ENCODE assay signal across 24 cellular contexts in the genomic region with DNA sequence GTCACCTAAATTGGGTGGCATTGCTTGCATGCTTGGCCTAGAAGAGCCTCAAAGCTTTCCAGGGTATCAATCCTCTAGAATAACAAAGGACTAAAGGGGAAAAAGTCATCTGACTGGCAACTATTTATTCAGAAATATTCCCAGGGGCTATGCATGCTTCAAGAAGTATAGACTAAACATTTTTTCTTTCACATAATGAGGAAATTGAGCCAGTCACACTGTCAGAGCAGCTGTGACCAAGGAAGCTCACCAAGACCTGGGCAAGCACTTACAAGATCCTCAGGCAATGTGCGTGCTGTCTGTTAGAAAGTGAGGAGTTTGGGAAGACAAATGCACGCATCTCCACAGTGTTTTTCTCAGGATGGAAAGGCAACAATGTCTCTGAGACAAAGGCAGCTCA.
"Had no signal": no experiment of that assay in that cellular context is flagged by ENCODE, and none has a peak within 500 bp of the region (broad histone marks: within the 10 kb centered on the region; RNA-seq: fewer than 3 reads in every experiment).

No MANE protein-coding gene starts in this region.

- H3K27me3 Mint-ChIP-seq: type B pancreatic cell had no signal

- H3K27me3 ChIP-seq: brain microvascular endothelial cell, foreskin keratinocyte, hepatocyte, ovary, right atrium auricular region, vagina had no signal

- H3K36me3 ChIP-seq: brain microvascular endothelial cell, left ventricle myocardium inferior, ovary, right atrium auricular region, thoracic aorta, vagina had no signal

- H3K4me1 ChIP-seq: foreskin keratinocyte, left ventricle myocardium inferior, psoas muscle, vagina had no signal

- H3K27ac Mint-ChIP-seq: activated CD4-positive, alpha-beta memory T cell treated with anti-CD3 and anti-CD28 coated beads for 36 hours; activated naive CD8-positive, alpha-beta T cell treated with anti-CD3 and anti-CD28 coated beads, Interleukin-2, amount 50 U/mL, for 24 hours; activated T-helper 1 cell treated with anti-CD3 and anti-CD28 coated beads, Interleukin-12 subunit alpha, Interleukin-12 subunit beta, Interleukin-2, Interleukin-4 antibody, amounts not matched to agents 30 ng/mL and 10 ng/mL and 1 ng/mL, durations not matched to agents 14 hours and 24 hours and 36 hours; naive thymus-derived CD4-positive, alpha-beta T cell; type B pancreatic cell had no signal

- H3K9me3 ChIP-seq: left ventricle myocardium inferior, ovary, psoas muscle, right atrium auricular region, thoracic aorta, vagina had no signal

- H3K4me1 Mint-ChIP-seq: activated naive CD8-positive, alpha-beta T cell treated with anti-CD3 and anti-CD28 coated beads, Interleukin-2, amount 50 U/mL, for 24 hours; naive thymus-derived CD4-positive, alpha-beta T cell had no signal

- H3K4me3 ChIP-seq: hepatocyte, left ventricle myocardium inferior, ovary, psoas muscle, right atrium auricular region, thoracic aorta, vagina had no signal

- H3K36me3 Mint-ChIP-seq: activated CD4-positive, alpha-beta memory T cell treated with anti-CD3 and anti-CD28 coated beads for 36 hours had no signal

- DNase-seq: activated CD4-positive, alpha-beta memory T cell treated with anti-CD3 and anti-CD28 coated beads for 36 hours; activated CD4-positive, alpha-beta T cell treated with anti-CD3 and anti-CD28 coated beads for 4 hours; activated CD4-positive, CD25-positive, alpha-beta regulatory T cell; activated gamma-delta T cell; activated naive CD4-positive, alpha-beta T cell treated with anti-CD3 and anti-CD28 coated beads, Interleukin-2, amount 50 U/mL, for 16 hours; activated naive CD8-positive, alpha-beta T cell treated with anti-CD3 and anti-CD28 coated beads, Interleukin-2, amount 50 U/mL, for 24 hours; anterior cingulate cortex; brain microvascular endothelial cell; central memory CD4-positive, alpha-beta T cell; effector memory CD4-positive, alpha-beta T cell; foreskin keratinocyte; left ventricle myocardium inferior; naive thymus-derived CD4-positive, alpha-beta T cell; ovary; psoas muscle; stimulated activated CD4-positive, alpha-beta T cell treated with anti-CD3 and anti-CD28 coated beads, Interleukin-4, amount 100 ng/mL, for 24 hours; stimulated activated naive CD4-positive, alpha-beta T cell treated with Interleukin-2 at 50 U/mL for 16 hours; T1000 had no signal

- H3K4me3 Mint-ChIP-seq: activated CD4-positive, alpha-beta memory T cell treated with anti-CD3 and anti-CD28 coated beads for 36 hours; activated naive CD8-positive, alpha-beta T cell treated with anti-CD3 and anti-CD28 coated beads, Interleukin-2, amount 50 U/mL, for 24 hours; activated T-helper 1 cell treated with anti-CD3 and anti-CD28 coated beads, Interleukin-12 subunit alpha, Interleukin-12 subunit beta, Interleukin-2, Interleukin-4 antibody, amounts not matched to agents 30 ng/mL and 10 ng/mL and 1 ng/mL, durations not matched to agents 14 hours and 24 hours and 36 hours; naive thymus-derived CD4-positive, alpha-beta T cell; type B pancreatic cell had no signal

- H3K9me3 Mint-ChIP-seq: activated CD4-positive, alpha-beta memory T cell treated with anti-CD3 and anti-CD28 coated beads for 36 hours; activated naive CD8-positive, alpha-beta T cell treated with anti-CD3 and anti-CD28 coated beads, Interleukin-2, amount 50 U/mL, for 24 hours; activated T-helper 1 cell treated with anti-CD3 and anti-CD28 coated beads, Interleukin-12 subunit alpha, Interleukin-12 subunit beta, Interleukin-2, Interleukin-4 antibody, amounts not matched to agents 30 ng/mL and 10 ng/mL and 1 ng/mL, durations not matched to agents 14 hours and 24 hours and 36 hours had no signal

- ATAC-seq: activated naive CD8-positive, alpha-beta T cell treated with anti-CD3 and anti-CD28 coated beads, Interleukin-2, amount 50 U/mL, for 24 hours; foreskin keratinocyte; naive thymus-derived CD4-positive, alpha-beta T cell; psoas muscle had no signal
